Comparison of ENCODE assay signal across 1 cellular context in genomic region chr16:19135896-19136438, GRCh38.
A peak's percentile ranks its signal among the peaks of the same experiment; 100 is the strongest.
TF ChIP-seq lines count a peak whose summit lies in the region.

No MANE protein-coding gene starts in this region.

TF ChIP-seq in K562, 482 proteins besides CTCF, POLR2A, EP300 and RAD21 (continued from another document and continues in another):
- TF ChIP-seq HDAC2 (IDR thresholded peaks at IDR 0.05) (0 out of 2 replicates have a peak, but pooled peaks have one; percentile 27), FOSL1 (tag; conservative IDR thresholded peaks at IDR 0.05) (peak; percentile 58), ESRRB (CRISPR knock-in tag; IDR thresholded peaks at IDR 0.05; ENCODE audit: borderline replicate concordance) (no peak), L3MBTL2 (IDR thresholded peaks at IDR 0.05) (no peak), TFAP4 (CRISPR knock-in tag; IDR thresholded peaks at IDR 0.05; ENCODE audit: borderline replicate concordance) (no peak; the same call in 1 of the 2 replicates), E4F1 (CRISPR knock-in tag; IDR thresholded peaks at IDR 0.05; ENCODE audit: borderline replicate concordance) (no peak), MGA (IDR thresholded peaks at IDR 0.05) (no peak), ZBTB34 (CRISPR knock-in tag; IDR thresholded peaks at IDR 0.05) (no peak), CBX1 (IDR thresholded peaks at IDR 0.05; ENCODE audit: low read depth) (no peak), STAT5B (CRISPR knock-in tag; IDR thresholded peaks at IDR 0.05) (no peak), MAFG (tag; conservative IDR thresholded peaks at IDR 0.05) (no peak), ZNF77 (CRISPR knock-in tag; IDR thresholded peaks at IDR 0.05) (no peak), ZFX (CRISPR knock-in tag; IDR thresholded peaks at IDR 0.05) (no peak), SNAPC5 (CRISPR knock-in tag; IDR thresholded peaks at IDR 0.05) (no peak), MECOM (CRISPR knock-in tag; IDR thresholded peaks at IDR 0.05) (no peak), PHF20 (IDR thresholded peaks at IDR 0.05; ENCODE audit: partially characterized antibody) (no peak), BCOR (IDR thresholded peaks at IDR 0.05) (no peak), CEBPG (CRISPR knock-in tag; IDR thresholded peaks at IDR 0.05) (no peak), CEBPG (tag; conservative IDR thresholded peaks at IDR 0.05 in 1 of 2, IDR thresholded peaks at IDR 0.05 in 1 of 2) (no peak), POLR2AphosphoS2 (IDR thresholded peaks at IDR 0.05; ENCODE audit: low read length) (no peak), ZNF232 (CRISPR knock-in tag; IDR thresholded peaks at IDR 0.05) (no peak), KAT2B (IDR thresholded peaks at IDR 0.05; ENCODE audit: low read depth, low read length) (no peak), SMAD1 (IDR thresholded peaks at IDR 0.05; ENCODE audit: low read depth, low read length, partially characterized antibody) (no peak), HBP1 (CRISPR knock-in tag; IDR thresholded peaks at IDR 0.05) (no peak), PBX2 (CRISPR knock-in tag; IDR thresholded peaks at IDR 0.05; ENCODE audit: low read depth) (no peak), PBX2 (tag; conservative IDR thresholded peaks at IDR 0.05; ENCODE audit: low read depth) (no peak), MTF1 (CRISPR knock-in tag; IDR thresholded peaks at IDR 0.05; ENCODE audit: borderline replicate concordance) (no peak), HDAC6 (IDR thresholded peaks at IDR 0.05; ENCODE audit: low read depth, low read length) (no peak), RNF2 (IDR thresholded peaks at IDR 0.05) (no peak), ZKSCAN8 (CRISPR knock-in tag; IDR thresholded peaks at IDR 0.05) (no peak), DEAF1 (CRISPR knock-in tag; IDR thresholded peaks at IDR 0.05) (no peak), MBD2 (IDR thresholded peaks at IDR 0.05; ENCODE audit: borderline replicate concordance, low read depth) (no peak), RBM17 (IDR thresholded peaks at IDR 0.05; ENCODE audit: borderline replicate concordance, low read depth, low read length) (no peak), BRD4 (IDR thresholded peaks at IDR 0.05) (no peak), ZNF224 (CRISPR knock-in tag; IDR thresholded peaks at IDR 0.05) (no peak), RUNX1 (IDR thresholded peaks at IDR 0.05; ENCODE audit: low read depth) (no peak), ZNF584 (CRISPR knock-in tag; IDR thresholded peaks at IDR 0.05; ENCODE audit: low read depth) (no peak), TCF7 (IDR thresholded peaks at IDR 0.05; ENCODE audit: borderline replicate concordance) (no peak), ATF3 (IDR thresholded peaks at IDR 0.05) (no peak), ATF3 (CRISPR knock-in tag; conservative IDR thresholded peaks at IDR 0.05) (no peak)
